ENCODE assay signal across 12 cellular contexts in the genomic region with DNA sequence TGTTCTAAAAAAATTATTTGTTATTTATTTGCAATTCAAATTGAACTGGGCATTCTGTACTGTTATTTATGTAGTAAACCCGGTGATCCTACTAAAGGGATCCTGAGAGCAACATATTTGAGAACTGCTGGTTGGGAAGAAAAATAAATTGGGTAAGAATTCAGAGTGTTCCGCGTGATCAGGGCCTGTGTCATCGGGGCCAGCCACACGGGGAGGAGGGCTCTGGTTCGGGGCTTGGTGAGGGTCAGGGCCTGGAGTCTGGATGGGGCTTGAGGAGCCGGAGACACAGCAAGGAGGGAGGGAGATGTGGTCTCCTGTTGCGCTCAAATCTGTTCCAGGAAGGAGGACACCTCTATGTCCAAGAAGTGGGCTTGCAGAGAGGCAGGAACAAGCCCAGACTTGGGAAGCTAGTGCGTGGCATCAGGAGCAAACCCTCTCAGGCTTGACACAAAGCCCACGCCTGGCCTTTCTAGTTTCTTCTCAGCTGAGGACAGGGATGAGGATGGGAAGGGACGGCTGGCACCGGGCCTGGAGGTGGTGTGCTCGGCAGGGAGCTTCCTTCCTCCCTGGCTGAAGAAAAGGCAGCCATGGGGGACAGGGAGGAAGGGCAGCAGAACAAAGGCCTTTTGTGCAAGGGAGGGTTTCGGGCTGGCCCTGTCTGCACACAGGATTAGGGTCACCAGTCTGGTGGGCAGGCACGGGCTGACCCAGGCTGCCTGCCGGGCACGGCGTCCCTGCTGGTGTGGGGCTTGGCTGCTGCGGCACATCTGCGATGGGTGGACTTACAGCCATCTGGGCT. TPM values are rescaled to one million over a fixed set of nuclear protein-coding genes. Genes with fewer than 3 reads are reported as not detected.
DNase-seq lines count a peak whose midpoint lies in the region; ATAC-seq and TF ChIP-seq lines count a peak whose summit lies in the region.
"Had no signal": no experiment of that assay in that cellular context is flagged by ENCODE, and none has a peak within 500 bp of the region (broad histone marks: within the 10 kb centered on the region; RNA-seq: fewer than 3 reads in every experiment).

No MANE protein-coding gene starts in this region.

- no peaks in the 10 kb centered on the region for H3K27me3 ChIP-seq in osteoblast (ENCODE audit: insufficient read depth, low read length)
- no peaks in the 10 kb centered on the region for H3K27me3 ChIP-seq in Caco-2 (replicated peaks; ENCODE audit: control insufficient read depth, insufficient read depth, low read length)
- no peaks in the 10 kb centered on the region for H3K27me3 ChIP-seq in CD4-positive, alpha-beta T cell (ENCODE audit: control insufficient read depth, insufficient read depth, low read length)

- H3K36me3 ChIP-seq in osteoblast (ENCODE audit: insufficient read depth, low read length): no peaks in the 10 kb centered on the region
- no peaks in the 10 kb centered on the region for H3K36me3 ChIP-seq in Caco-2 (ENCODE audit: control insufficient read depth, insufficient read depth, low read length)
- H3K36me3 ChIP-seq: HAP-1 had no signal

- H3K79me2 ChIP-seq in osteoblast (ENCODE audit: insufficient read depth, low read length): no peaks in the 10 kb centered on the region

- POLR2A ChIA-PET in Caco-2 (lab: Charles Lee): no interaction called here
- POLR2A ChIA-PET in CD4-positive, alpha-beta T cell (lab: Charles Lee): no interaction called here

- TF ChIP-seq CTCF in AG10803 (conservative IDR thresholded peaks at IDR 0.05; ENCODE audit: low read length): no peak
- TF ChIP-seq CTCF in fibroblast of villous mesenchyme (IDR thresholded peaks at IDR 0.05; ENCODE audit: insufficient read depth, low read depth, low read length): no peak
- TF ChIP-seq CTCF in osteoblast (IDR thresholded peaks at IDR 0.05; ENCODE audit: extremely low read depth, low read depth, low read length): no peak
- TF ChIP-seq CTCF in Caco-2 (IDR thresholded peaks at IDR 0.05; ENCODE audit: insufficient read depth in 1 of 2, low read depth in 1 of 2, low read length in 1 of 2, severe bottlenecking in 1 of 2, unreplicated experiment in 1 of 2): no peak
- TF ChIP-seq CTCF in CD4-positive, alpha-beta T cell (IDR thresholded peaks at IDR 0.05): no peak

- no peak overlapping the region for H3K27ac ChIP-seq in osteoblast (ENCODE audit: low read depth, low read length)
- H3K27ac ChIP-seq in CD4-positive, alpha-beta T cell (ENCODE audit: low read depth, low read length): no peak overlapping the region

- H3K9me3 Mint-ChIP-seq in Caco-2 (ENCODE audit: unreplicated experiment): peaks cover 15% of the 10 kb centered on the region
- H3K9me3 Mint-ChIP-seq in stimulated activated naive B cell treated with anti-CD40 and anti-IgM and Interleukin-4, amounts not matched to agents 10 μg/mL and 1 μg/mL and 100 μg/mL, for 72 hours: peaks cover 7 to 10% of the 10 kb centered on the region in 2 donors
- no peaks in the 10 kb centered on the region for H3K9me3 Mint-ChIP-seq in CD4-positive, alpha-beta T cell

- CTCF ChIA-PET in Caco-2 (lab: Charles Lee): interaction anchor here (1.2 to 1.3 kb wide), 2 partner anchors 32 to 124 kb away, joined by 3 read pairs; no protein-coding TSS in a partner anchor
- CTCF ChIA-PET in CD4-positive, alpha-beta T cell (lab: Charles Lee): interaction anchor here (1.3 kb wide), 1 partner anchor 122 kb away, joined by 3 read pairs; no protein-coding TSS in a partner anchor

- peaks cover 12% of the 10 kb centered on the region for H3K4me1 Mint-ChIP-seq in Caco-2 (ENCODE audit: low read depth, unreplicated experiment)
- peaks cover 0 to 2% of the 10 kb centered on the region in 2 donors for H3K4me1 Mint-ChIP-seq in stimulated activated naive B cell treated with anti-CD40 and anti-IgM and Interleukin-4, amounts not matched to agents 10 μg/mL and 1 μg/mL and 100 μg/mL, for 72 hours
- no peaks in the 10 kb centered on the region for H3K4me1 Mint-ChIP-seq in CD4-positive, alpha-beta T cell (ENCODE audit: low read depth)

- H3K4me3 Mint-ChIP-seq in Caco-2 (ENCODE audit: unreplicated experiment): no peak overlapping the region
- H3K4me3 Mint-ChIP-seq in stimulated activated naive B cell treated with anti-CD40 and anti-IgM and Interleukin-4, amounts not matched to agents 10 μg/mL and 1 μg/mL and 100 μg/mL, for 72 hours: no peak overlapping the region
- no peak overlapping the region for H3K4me3 Mint-ChIP-seq in CD4-positive, alpha-beta T cell

- peak overlapping the region; percentile 81 for H2AFZ ChIP-seq in osteoblast (ENCODE audit: low read length)

- DNase-seq in AG10803 (ENCODE audit: low read depth) (peak; percentile 81), SK-MEL-5 (ENCODE audit: low read depth, low spot score) (peak; percentile 36), fibroblast of villous mesenchyme (ENCODE audit: low read depth) (peak; percentile 75), osteoblast (ENCODE audit: insufficient read length, low spot score, missing footprints) (peak; percentile 66), Caco-2 (no peak), COR-L47 (lab: John Stamatoyannopoulos, UW) (no peak)
- no peak for DNase-seq in stimulated activated naive B cell treated with anti-CD40 and anti-IgM and Interleukin-4, amounts not matched to agents 10 μg/mL and 1 μg/mL and 100 μg/mL, for 72 hours
- no peak for DNase-seq in CD4-positive, alpha-beta T cell
- DNase-seq: activated T-cell treated with anti-CD3 and anti-CD28 coated beads, Interleukin-2, amount 50 U/mL, for 1 hour; cerebellar nuclear complex; NCI-H1105 had no signal

- BruUV-seq in Caco-2 (replicated peaks; lab: Mats Ljungman, UMichigan): no TSS peak

- peaks cover 7% of the 10 kb centered on the region for H3K4me1 ChIP-seq in osteoblast (ENCODE audit: insufficient read depth, low read length)
- peaks cover 9% of the 10 kb centered on the region; the same call in 1 of the 2 replicates for H3K4me1 ChIP-seq in Caco-2
- H3K4me1 ChIP-seq: HAP-1 had no signal

- H3K27me3 Mint-ChIP-seq in Caco-2 (ENCODE audit: insufficient read depth, unreplicated experiment): no peaks in the 10 kb centered on the region
- H3K27me3 Mint-ChIP-seq in stimulated activated naive B cell treated with anti-CD40 and anti-IgM and Interleukin-4, amounts not matched to agents 10 μg/mL and 1 μg/mL and 100 μg/mL, for 72 hours: peaks cover 12 to 25% of the 10 kb centered on the region in 2 donors
- H3K27me3 Mint-ChIP-seq in CD4-positive, alpha-beta T cell: no peaks in the 10 kb centered on the region

- intact Hi-C loops in Caco-2 (cut with micrococcal nuclease; ENCODE audit: unreplicated experiment): no loop called here
- intact Hi-C loops in CD4-positive, alpha-beta T cell (cut with DNase I, micrococcal nuclease): no loop called here

- no peak overlapping the region for H3K27ac Mint-ChIP-seq in Caco-2 (ENCODE audit: unreplicated experiment)
- no peak overlapping the region for H3K27ac Mint-ChIP-seq in stimulated activated naive B cell treated with anti-CD40 and anti-IgM and Interleukin-4, amounts not matched to agents 10 μg/mL and 1 μg/mL and 100 μg/mL, for 72 hours
- H3K27ac Mint-ChIP-seq in CD4-positive, alpha-beta T cell: no peak overlapping the region

- in situ Hi-C loops in SK-MEL-5 (cut with HindIII; ENCODE audit: low pct_unique_long_range_greater_than_20kb, low sequenced_read_pairs): no loop called here

- no peak for ATAC-seq in stimulated activated naive B cell treated with anti-CD40 and anti-IgM and Interleukin-4, amounts not matched to agents 10 μg/mL and 1 μg/mL and 100 μg/mL, for 72 hours (replicated peaks)
- ATAC-seq in CD4-positive, alpha-beta T cell (ENCODE audit: poor library complexity): no peak

- H3K36me3 Mint-ChIP-seq in Caco-2 (ENCODE audit: insufficient read depth, unreplicated experiment): no peaks in the 10 kb centered on the region
- H3K36me3 Mint-ChIP-seq in stimulated activated naive B cell treated with anti-CD40 and anti-IgM and Interleukin-4, amounts not matched to agents 10 μg/mL and 1 μg/mL and 100 μg/mL, for 72 hours: peaks cover 0 to 6% of the 10 kb centered on the region in 2 donors
- no peaks in the 10 kb centered on the region for H3K36me3 Mint-ChIP-seq in CD4-positive, alpha-beta T cell (ENCODE audit: low read depth)

- H3K9me3 ChIP-seq in osteoblast (ENCODE audit: low read depth, low read length) (no peaks in the 10 kb centered on the region), Caco-2 (no peaks in the 10 kb centered on the region)
- no peaks in the 10 kb centered on the region for H3K9me3 ChIP-seq in CD4-positive, alpha-beta T cell (ENCODE audit: control insufficient read depth, low read length)
- H3K9me3 ChIP-seq: HAP-1 had no signal

- no peaks in the 10 kb centered on the region for H4K20me1 ChIP-seq in osteoblast (ENCODE audit: insufficient read depth, low read length)

- H3K4me3 ChIP-seq in AG10803 (ENCODE audit: low read length) (no peak overlapping the region), fibroblast of villous mesenchyme (ENCODE audit: low read depth, low read length) (no peak overlapping the region), osteoblast (ENCODE audit: insufficient read depth, low read length) (no peak overlapping the region), Caco-2 (ENCODE audit: low read depth, low read length) (no peak overlapping the region)
- H3K4me3 ChIP-seq: HAP-1 had no signal

- H3K4me2 ChIP-seq in osteoblast (ENCODE audit: insufficient read depth, low read length): no peak overlapping the region

RNA-seq across cellular contexts. Expression of a gene that starts 22.9 kb away (rescaled TPM):
- 0.51 and 1.8 TPM in 2 replicates for total RNA-seq in SK-MEL-5 (2014; rRNA removed; shearing (Covaris generic))
- polyA plus RNA-seq in SK-MEL-5 (2015; cell fraction: cytosol; rRNA removed): 2.4 and 3.9 TPM in 2 replicates
- polyA plus RNA-seq in SK-MEL-5 (2015; cell fraction: nucleus; rRNA removed): 0.06 and 0.08 TPM in 2 replicates
- total RNA-seq in fibroblast of villous mesenchyme (30.2 and 50.6 TPM in 2 replicates), osteoblast (46.0 and 54.6 TPM in 2 replicates), Caco-2 (2022) (36.7 and 48.8 TPM in 2 replicates)
- total RNA-seq in CD4-positive, alpha-beta T cell: under 1 TPM; 0.19 to 0.25 TPM

RNA-seq across cellular contexts. Expression of a gene that starts 45.9 kb away (rescaled TPM):
- 12.5 and 13.5 TPM in 2 replicates for total RNA-seq in SK-MEL-5 (2014; rRNA removed; shearing (Covaris generic))
- 15.6 and 16.5 TPM in 2 replicates for polyA plus RNA-seq in SK-MEL-5 (2015; cell fraction: cytosol; rRNA removed)
- polyA plus RNA-seq in SK-MEL-5 (2015; cell fraction: nucleus; rRNA removed): 7.9 and 8.7 TPM in 2 replicates
- 7.1 and 9.5 TPM in 2 replicates for total RNA-seq in fibroblast of villous mesenchyme
- 10.9 and 11.2 TPM in 2 replicates for total RNA-seq in osteoblast
- total RNA-seq in Caco-2 (2022): 10.5 and 10.9 TPM in 2 replicates
- 1 to 10 TPM; 4.5 to 4.6 TPM for total RNA-seq in CD4-positive, alpha-beta T cell

Comparison
In these comparisons a context has a peak if more than half of its experiments do, and no peak if none do; other contexts are left out.
1. DNase-seq: peak in AG10803 (single experiment), SK-MEL-5 (single experiment), fibroblast of villous mesenchyme (single experiment) and osteoblast (single experiment); none in Caco-2 (0 of 2), stimulated activated naive B cell treated with anti-CD40 and anti-IgM and Interleukin-4, amounts not matched to agents 10 μg/mL and 1 μg/mL and 100 μg/mL, for 72 hours (single experiment), COR-L47 (single experiment) and CD4-positive, alpha-beta T cell (0 of 10).
2. RNA of a gene that starts 22.9 kb away (total RNA-seq): 46.0 to 54.6 TPM in osteoblast, 36.7 to 48.8 TPM in Caco-2 and 30.2 to 50.6 TPM in fibroblast of villous mesenchyme; 0.51 to 1.8 TPM in SK-MEL-5 and 0.19 to 0.25 TPM in CD4-positive, alpha-beta T cell; every median in the first group is over 10 times any median in the second.